In genomic region chr2:238376884-238377391, GRCh38 we compare ENCODE assay signal across 1 cellular context.
TF ChIP-seq lines count a peak whose summit lies in the region.

No MANE protein-coding gene starts in this region.

TF ChIP-seq in GM12878, 131 proteins besides CTCF, POLR2A, EP300 and RAD21:
- TF ChIP-seq, protein P1, sequence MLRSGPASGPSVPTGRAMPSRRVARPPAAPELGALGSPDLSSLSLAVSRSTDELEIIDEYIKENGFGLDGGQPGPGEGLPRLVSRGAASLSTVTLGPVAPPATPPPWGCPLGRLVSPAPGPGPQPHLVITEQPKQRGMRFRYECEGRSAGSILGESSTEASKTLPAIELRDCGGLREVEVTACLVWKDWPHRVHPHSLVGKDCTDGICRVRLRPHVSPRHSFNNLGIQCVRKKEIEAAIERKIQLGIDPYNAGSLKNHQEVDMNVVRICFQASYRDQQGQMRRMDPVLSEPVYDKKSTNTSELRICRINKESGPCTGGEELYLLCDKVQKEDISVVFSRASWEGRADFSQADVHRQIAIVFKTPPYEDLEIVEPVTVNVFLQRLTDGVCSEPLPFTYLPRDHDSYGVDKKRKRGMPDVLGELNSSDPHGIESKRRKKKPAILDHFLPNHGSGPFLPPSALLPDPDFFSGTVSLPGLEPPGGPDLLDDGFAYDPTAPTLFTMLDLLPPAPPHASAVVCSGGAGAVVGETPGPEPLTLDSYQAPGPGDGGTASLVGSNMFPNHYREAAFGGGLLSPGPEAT (IDR thresholded peaks at IDR 0.05; ENCODE audit: low read depth): no peak
- TF ChIP-seq, protein P2, sequence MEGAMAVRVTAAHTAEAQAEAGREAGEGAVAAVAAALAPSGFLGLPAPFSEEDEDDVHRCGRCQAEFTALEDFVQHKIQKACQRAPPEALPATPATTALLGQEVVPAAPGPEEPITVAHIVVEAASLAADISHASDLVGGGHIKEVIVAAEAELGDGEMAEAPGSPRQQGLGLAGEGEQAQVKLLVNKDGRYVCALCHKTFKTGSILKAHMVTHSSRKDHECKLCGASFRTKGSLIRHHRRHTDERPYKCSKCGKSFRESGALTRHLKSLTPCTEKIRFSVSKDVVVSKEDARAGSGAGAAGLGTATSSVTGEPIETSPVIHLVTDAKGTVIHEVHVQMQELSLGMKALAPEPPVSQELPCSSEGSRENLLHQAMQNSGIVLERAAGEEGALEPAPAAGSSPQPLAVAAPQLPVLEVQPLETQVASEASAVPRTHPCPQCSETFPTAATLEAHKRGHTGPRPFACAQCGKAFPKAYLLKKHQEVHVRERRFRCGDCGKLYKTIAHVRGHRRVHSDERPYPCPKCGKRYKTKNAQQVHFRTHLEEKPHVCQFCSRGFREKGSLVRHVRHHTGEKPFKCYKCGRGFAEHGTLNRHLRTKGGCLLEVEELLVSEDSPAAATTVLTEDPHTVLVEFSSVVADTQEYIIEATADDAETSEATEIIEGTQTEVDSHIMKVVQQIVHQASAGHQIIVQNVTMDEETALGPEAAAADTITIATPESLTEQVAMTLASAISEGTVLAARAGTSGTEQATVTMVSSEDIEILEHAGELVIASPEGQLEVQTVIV (IDR thresholded peaks at IDR 0.05; ENCODE audit: borderline replicate concordance, partially characterized antibody): no peak
- TF ChIP-seq SPI1 (IDR thresholded peaks at IDR 0.05; ENCODE audit: borderline replicate concordance, insufficient read depth, low read depth, low read length) (no peak), LARP7 (IDR thresholded peaks at IDR 0.05) (no peak), CBX5 (IDR thresholded peaks at IDR 0.05; ENCODE audit: low read depth) (no peak), ASH2L (IDR thresholded peaks at IDR 0.05; ENCODE audit: borderline replicate concordance, low read depth) (no peak), YY1 (IDR thresholded peaks at IDR 0.05; ENCODE audit: low read depth, low read length) (no peak), RFX5 (IDR thresholded peaks at IDR 0.05; ENCODE audit: low read depth, low read length) (no peak), BACH1 (IDR thresholded peaks at IDR 0.05; ENCODE audit: borderline replicate concordance) (no peak), MEF2A (IDR thresholded peaks at IDR 0.05; ENCODE audit: insufficient read depth, low read depth, low read length) (no peak), ZNF207 (IDR thresholded peaks at IDR 0.05; ENCODE audit: borderline replicate concordance) (no peak), ZNF622 (IDR thresholded peaks at IDR 0.05) (no peak), POU2F2 (IDR thresholded peaks at IDR 0.05; ENCODE audit: borderline replicate concordance, low read depth, low read length) (no peak), SMC3 (IDR thresholded peaks at IDR 0.05; ENCODE audit: borderline replicate concordance, low read length) (no peak), ZNF217 (IDR thresholded peaks at IDR 0.05) (no peak)
- TF ChIP-seq, protein P3, sequence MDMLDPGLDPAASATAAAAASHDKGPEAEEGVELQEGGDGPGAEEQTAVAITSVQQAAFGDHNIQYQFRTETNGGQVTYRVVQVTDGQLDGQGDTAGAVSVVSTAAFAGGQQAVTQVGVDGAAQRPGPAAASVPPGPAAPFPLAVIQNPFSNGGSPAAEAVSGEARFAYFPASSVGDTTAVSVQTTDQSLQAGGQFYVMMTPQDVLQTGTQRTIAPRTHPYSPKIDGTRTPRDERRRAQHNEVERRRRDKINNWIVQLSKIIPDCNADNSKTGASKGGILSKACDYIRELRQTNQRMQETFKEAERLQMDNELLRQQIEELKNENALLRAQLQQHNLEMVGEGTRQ (IDR thresholded peaks at IDR 0.05; ENCODE audit: borderline replicate concordance, low read depth, low read length): no peak
- TF ChIP-seq, protein P4, sequence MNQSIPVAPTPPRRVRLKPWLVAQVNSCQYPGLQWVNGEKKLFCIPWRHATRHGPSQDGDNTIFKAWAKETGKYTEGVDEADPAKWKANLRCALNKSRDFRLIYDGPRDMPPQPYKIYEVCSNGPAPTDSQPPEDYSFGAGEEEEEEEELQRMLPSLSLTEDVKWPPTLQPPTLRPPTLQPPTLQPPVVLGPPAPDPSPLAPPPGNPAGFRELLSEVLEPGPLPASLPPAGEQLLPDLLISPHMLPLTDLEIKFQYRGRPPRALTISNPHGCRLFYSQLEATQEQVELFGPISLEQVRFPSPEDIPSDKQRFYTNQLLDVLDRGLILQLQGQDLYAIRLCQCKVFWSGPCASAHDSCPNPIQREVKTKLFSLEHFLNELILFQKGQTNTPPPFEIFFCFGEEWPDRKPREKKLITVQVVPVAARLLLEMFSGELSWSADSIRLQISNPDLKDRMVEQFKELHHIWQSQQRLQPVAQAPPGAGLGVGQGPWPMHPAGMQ (IDR thresholded peaks at IDR 0.05; ENCODE audit: borderline replicate concordance): no peak
- TF ChIP-seq, protein P5, sequence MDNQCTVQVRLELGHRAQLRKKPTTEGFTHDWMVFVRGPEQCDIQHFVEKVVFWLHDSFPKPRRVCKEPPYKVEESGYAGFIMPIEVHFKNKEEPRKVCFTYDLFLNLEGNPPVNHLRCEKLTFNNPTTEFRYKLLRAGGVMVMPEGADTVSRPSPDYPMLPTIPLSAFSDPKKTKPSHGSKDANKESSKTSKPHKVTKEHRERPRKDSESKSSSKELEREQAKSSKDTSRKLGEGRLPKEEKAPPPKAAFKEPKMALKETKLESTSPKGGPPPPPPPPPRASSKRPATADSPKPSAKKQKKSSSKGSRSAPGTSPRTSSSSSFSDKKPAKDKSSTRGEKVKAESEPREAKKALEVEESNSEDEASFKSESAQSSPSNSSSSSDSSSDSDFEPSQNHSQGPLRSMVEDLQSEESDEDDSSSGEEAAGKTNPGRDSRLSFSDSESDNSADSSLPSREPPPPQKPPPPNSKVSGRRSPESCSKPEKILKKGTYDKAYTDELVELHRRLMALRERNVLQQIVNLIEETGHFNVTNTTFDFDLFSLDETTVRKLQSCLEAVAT (IDR thresholded peaks at IDR 0.05): no peak
